In genomic region chr2:234863043-234863934, GRCh38 we compare ENCODE assay signal across 9 cellular contexts.
DNase-seq lines count a peak whose midpoint lies in the region; ATAC-seq, FAIRE-seq and TF ChIP-seq lines count a peak whose summit lies in the region.
"Had no signal": no experiment of that assay in that cellular context is flagged by ENCODE, and none has a peak within 500 bp of the region (broad histone marks: within the 10 kb centered on the region; RNA-seq: fewer than 3 reads in every experiment).

No MANE protein-coding gene starts in this region.

- no peak overlapping the region for H3K27ac ChIP-seq in H1 (ENCODE audit: low read depth, low read length)
- peak overlapping the region; percentile 72 to 74 for H3K27ac ChIP-seq in liver (ENCODE audit: low read depth in 1 of 2, low read length in 2 of 2)

- H3K4me3 ChIP-seq in H1 (ENCODE audit: extremely low read depth in 1 of 4, insufficient read depth in 2 of 4, low read depth in 3 of 4, low read length in 4 of 4) (no peak overlapping the region), liver (ENCODE audit: low read depth in 1 of 3, low read length in 3 of 3) (no peak overlapping the region)

- H2BK120ac ChIP-seq in H1 (replicated peaks; ENCODE audit: low read depth, low read length), result no peak overlapping the region

- TF ChIP-seq CTCF in H1 (IDR thresholded peaks at IDR 0.05; ENCODE audit: control extremely low read depth in 1 of 3, insufficient read depth in 1 of 3, low read depth in 1 of 3, low read length in 3 of 3) (no peak), liver (IDR thresholded peaks at IDR 0.05; ENCODE audit: low read depth, low read length, missing input control) (no peak)

- peak overlapping the region; percentile 53; the same call in 1 of the 2 replicates for H2BK15ac ChIP-seq in H1 (ENCODE audit: low read length)

- peaks cover 0 to 4% of the 10 kb centered on the region in 2 experiments; a peak in 2 of 4 replicates for H3K9me3 ChIP-seq in H1 (ENCODE audit: insufficient read depth in 2 of 2, low read depth in 1 of 2, low read length in 1 of 2)
- no peaks in the 10 kb centered on the region for H3K9me3 ChIP-seq in liver (ENCODE audit: control insufficient read depth in 4 of 4, low read length in 3 of 4)

- DNase-seq in AG08395 (ENCODE audit: low spot score) (peak; percentile 84), NCI-H446 treated with DMSO at 0.1 percent for 48 hours (lab: John Stamatoyannopoulos, UW) (peak; percentile 92), H1 (ENCODE audit: low read depth in 1 of 2, low spot score in 2 of 2) (no peak), mesenteric fat pad (ENCODE audit: low spot score) (no peak), ACHN (no peak)
- DNase-seq in activated CD4-positive, alpha-beta T cell treated with anti-CD3 and anti-CD28 coated beads, Interleukin-2, amount 10 ng/mL, durations not matched to agents 7 days and 5 days, result no peak

- peaks cover 0 to 3% (median 0%) of the 10 kb centered on the region in 4 experiments; a peak in 1 of 7 replicates for H3K4me1 ChIP-seq in H1 (replicated peaks in 1 of 4; ENCODE audit: control insufficient read depth in 3 of 4, insufficient read depth in 4 of 4, low read length in 3 of 4)
- H3K4me1 ChIP-seq in liver (ENCODE audit: control insufficient read depth in 4 of 4, insufficient read depth in 4 of 4, low read length in 3 of 4), result peaks cover 9 to 45% (median 27%) of the 10 kb centered on the region in 4 donors

- H3K56ac ChIP-seq in H1 (replicated peaks; ENCODE audit: insufficient read length, low read depth, low read length), result no peak overlapping the region

- no peak for TF ChIP-seq POLR2A in H1 (IDR thresholded peaks at IDR 0.05; ENCODE audit: control extremely low read depth in 1 of 2, low read depth in 2 of 2, low read length in 2 of 2)

- H3K9ac ChIP-seq in H1 (replicated peaks in 1 of 4; ENCODE audit: extremely low read depth in 1 of 4, low read depth in 3 of 4, low read length in 3 of 4) (no peak overlapping the region), liver (ENCODE audit: low read depth in 1 of 2, low read length in 2 of 2) (no peak overlapping the region)

- no peaks in the 10 kb centered on the region for H3K79me1 ChIP-seq in H1 (ENCODE audit: low read depth, low read length)

- TF ChIP-seq EP300 in H1 (IDR thresholded peaks at IDR 0.05; ENCODE audit: borderline replicate concordance in 1 of 2, low read depth in 2 of 2, low read length in 2 of 2), result no peak

- no peaks in the 10 kb centered on the region for H3K36me3 Mint-ChIP-seq in activated CD4-positive, alpha-beta T cell treated with anti-CD3 and anti-CD28 coated beads, Interleukin-2, amount 10 ng/mL, durations not matched to agents 7 days and 5 days (ENCODE audit: low read depth)

- H3K4me1 Mint-ChIP-seq in activated CD4-positive, alpha-beta T cell treated with anti-CD3 and anti-CD28 coated beads, Interleukin-2, amount 10 ng/mL, durations not matched to agents 7 days and 5 days, result no peaks in the 10 kb centered on the region
- H3K4me1 Mint-ChIP-seq: B cell had no signal

- no peak for FAIRE-seq in H1 (lab: Jason Lieb, UNC)

- no peak overlapping the region for H3K23ac ChIP-seq in H1 (ENCODE audit: insufficient read length)

- H3K4me2 ChIP-seq in H1 (ENCODE audit: insufficient read depth in 1 of 2, low read depth in 2 of 2, low read length in 2 of 2), result no peak overlapping the region

- H4K91ac ChIP-seq in H1 (replicated peaks; ENCODE audit: insufficient read length, low read length), result peak overlapping the region; percentile 82

- H4K8ac ChIP-seq in H1 (ENCODE audit: extremely low read depth, insufficient read depth, low read length), result no peak overlapping the region; the same call in 1 of the 2 replicates

- no peak overlapping the region; the same call in 1 of the 2 replicates for H2BK5ac ChIP-seq in H1 (ENCODE audit: low read depth, low read length)

- CTCF ChIA-PET in H1 (lab: Charles Lee; ENCODE audit: partially characterized antibody), result interaction anchor here (0.6 to 1.2 kb wide), 7 partner anchors 12 to 606 kb away, joined by 3 to 5 read pairs (median 3); no protein-coding TSS in a partner anchor
- CTCF ChIA-PET in activated CD4-positive, alpha-beta T cell treated with anti-CD3 and anti-CD28 coated beads, Interleukin-2, amount 10 ng/mL, durations not matched to agents 7 days and 5 days (lab: Charles Lee), result no interaction called here

- H3K23me2 ChIP-seq in H1 (ENCODE audit: low read depth, low read length), result no peaks in the 10 kb centered on the region

- POLR2A ChIA-PET in H1 (lab: Charles Lee; ENCODE audit: partially characterized antibody), result no interaction called here
- POLR2A ChIA-PET in activated CD4-positive, alpha-beta T cell treated with anti-CD3 and anti-CD28 coated beads, Interleukin-2, amount 10 ng/mL, durations not matched to agents 7 days and 5 days (lab: Charles Lee), result no interaction called here

- H3K27ac Mint-ChIP-seq in activated CD4-positive, alpha-beta T cell treated with anti-CD3 and anti-CD28 coated beads, Interleukin-2, amount 10 ng/mL, durations not matched to agents 7 days and 5 days, result no peak overlapping the region
- H3K27ac Mint-ChIP-seq: B cell had no signal

- peaks cover 3% of the 10 kb centered on the region for H3K27me3 Mint-ChIP-seq in activated CD4-positive, alpha-beta T cell treated with anti-CD3 and anti-CD28 coated beads, Interleukin-2, amount 10 ng/mL, durations not matched to agents 7 days and 5 days
- H3K27me3 Mint-ChIP-seq: B cell had no signal

- H3K4me3 Mint-ChIP-seq in activated CD4-positive, alpha-beta T cell treated with anti-CD3 and anti-CD28 coated beads, Interleukin-2, amount 10 ng/mL, durations not matched to agents 7 days and 5 days, result no peak overlapping the region
- H3K4me3 Mint-ChIP-seq: B cell had no signal

- no peak for ATAC-seq in GM21619 (IDR thresholded peaks at IDR 0.05; ENCODE audit: unreplicated experiment)

- H2BK20ac ChIP-seq in H1 (ENCODE audit: low read length), result no peak overlapping the region

- no peak overlapping the region for H3K18ac ChIP-seq in H1 (ENCODE audit: extremely low read depth, low read length)

- H3K4ac ChIP-seq in H1 (replicated peaks; ENCODE audit: insufficient read length, low read depth, low read length), result peak overlapping the region; percentile 83

- 92% methylated on average over 17 of the region's 17 CpGs; no CpG with 5 or more reads in 1 of the 2 experiments for WGBS in H1 (ENCODE audit: extremely low coverage in 1 of 2, insufficient coverage in 1 of 2, insufficient read length in 1 of 2, insufficient replicate concordance in 2 of 2, low coverage in 1 of 2, low lambda C conversion rate in 2 of 2, missing lambda C conversion rate in 1 of 2), 2 experiments
- 54% methylated on average over 17 of the region's 17 CpGs for WGBS in liver

- peak overlapping the region; percentile 42 for H4K5ac ChIP-seq in H1 (ENCODE audit: insufficient read length, low read depth, low read length)

- in situ Hi-C loops in ACHN (cut with HindIII; ENCODE audit: low pct_ligation_motif_present, low pct_unique_long_range_greater_than_20kb, low sequenced_read_pairs), result no loop called here

- H3K36me3 ChIP-seq in H1 (ENCODE audit: control insufficient read depth in 2 of 4, insufficient read depth in 4 of 4, low read length in 3 of 4) (no peaks in the 10 kb centered on the region), liver (ENCODE audit: control insufficient read depth in 4 of 4, insufficient read depth in 3 of 4, low read depth in 1 of 4, low read length in 3 of 4) (no peaks in the 10 kb centered on the region)

- no peaks in the 10 kb centered on the region for H3K27me3 ChIP-seq in H1 (replicated peaks in 1 of 4; ENCODE audit: control insufficient read depth in 3 of 4, extremely low read depth in 1 of 4, insufficient read depth in 3 of 4, low read length in 3 of 4)
- H3K27me3 ChIP-seq in liver (ENCODE audit: control insufficient read depth in 4 of 4, insufficient read depth in 4 of 4, low read length in 3 of 4), result no peaks in the 10 kb centered on the region

- peak overlapping the region; percentile 60; the same call in 1 of the 2 replicates for H2AK5ac ChIP-seq in H1 (ENCODE audit: low read depth, low read length)

- H3K79me2 ChIP-seq in H1 (ENCODE audit: control insufficient read depth in 1 of 2, insufficient read depth in 2 of 2, low read length in 2 of 2), result no peaks in the 10 kb centered on the region

- TF ChIP-seq RAD21 in H1 (IDR thresholded peaks at IDR 0.05 in 1 of 2, conservative IDR thresholded peaks at IDR 0.05 in 1 of 2; ENCODE audit: low read depth in 2 of 2, low read length in 2 of 2) (no peak), liver (IDR thresholded peaks at IDR 0.05) (peak; percentile 11 to 24)

- no peak overlapping the region for H2AFZ ChIP-seq in H1 (ENCODE audit: low read length)

- H3K9me3 Mint-ChIP-seq in activated CD4-positive, alpha-beta T cell treated with anti-CD3 and anti-CD28 coated beads, Interleukin-2, amount 10 ng/mL, durations not matched to agents 7 days and 5 days, result peaks cover 11% of the 10 kb centered on the region

- no peaks in the 10 kb centered on the region for H4K20me1 ChIP-seq in H1 (replicated peaks in 1 of 2; ENCODE audit: control insufficient read depth in 1 of 2, insufficient read depth in 2 of 2, low read length in 2 of 2)

- H3K14ac ChIP-seq in H1 (ENCODE audit: insufficient read length), result no peak overlapping the region

- H2BK12ac ChIP-seq in H1 (ENCODE audit: low read depth, low read length), result 0 out of 2 replicates have a peak overlapping the region, but pooled peaks have one; percentile 54

TF ChIP-seq in H1, 55 proteins besides CTCF, POLR2A, EP300 and RAD21:
- TF ChIP-seq TCF12 (IDR thresholded peaks at IDR 0.05; ENCODE audit: low read depth, low read length) (no peak), GTF2F1 (IDR thresholded peaks at IDR 0.05; ENCODE audit: borderline replicate concordance, low read depth, low read length) (no peak), TBP (IDR thresholded peaks at IDR 0.05; ENCODE audit: low read depth, low read length) (no peak)
TF ChIP-seq in H1: peak in this region for 0.

TF ChIP-seq in liver, 16 proteins besides CTCF, POLR2A, EP300 and RAD21 (continues in another document):
- TF ChIP-seq MAX (IDR thresholded peaks at IDR 0.05) (peak; percentile 18), JUND (IDR thresholded peaks at IDR 0.05) (peak; percentile 47 to 84), HNF4A (conservative IDR thresholded peaks at IDR 0.05) (peak; percentile 23 to 60), RXRA (IDR thresholded peaks at IDR 0.05) (peak; percentile 75 to 85), TAF1 (conservative IDR thresholded peaks at IDR 0.05) (no peak), FOXA2 (IDR thresholded peaks at IDR 0.05) (no peak)

Comparison
In these comparisons a context has a peak if more than half of its experiments do, and no peak if none do; other contexts are left out.
1. DNase-seq: peak in AG08395 (single experiment) and NCI-H446 treated with DMSO at 0.1 percent for 48 hours (single experiment); none in H1 (0 of 2), activated CD4-positive, alpha-beta T cell treated with anti-CD3 and anti-CD28 coated beads, Interleukin-2, amount 10 ng/mL, durations not matched to agents 7 days and 5 days (single experiment), mesenteric fat pad (single experiment) and ACHN (single experiment).